In genomic region chr15:68428431-68428940, GRCh38 we compare ENCODE assay signal across 19 cellular contexts. TPM values are rescaled to one million over a fixed set of nuclear protein-coding genes. Genes with fewer than 3 reads are reported as not detected.
DNase-seq lines count a peak whose midpoint lies in the region; ATAC-seq, FAIRE-seq and TF ChIP-seq lines count a peak whose summit lies in the region.
"Had no signal": no experiment of that assay in that cellular context is flagged by ENCODE, and none has a peak within 500 bp of the region (broad histone marks: within the 10 kb centered on the region; RNA-seq: fewer than 3 reads in every experiment).

No MANE protein-coding gene starts in this region.

- H4K20me1 ChIP-seq in GM23248 (ENCODE audit: insufficient read depth): no peaks in the 10 kb centered on the region
- peaks cover 24% of the 10 kb centered on the region for H4K20me1 ChIP-seq in smooth muscle cell (ENCODE audit: low read depth)

- no peak for TF ChIP-seq EP300 in A549 (IDR thresholded peaks at IDR 0.05)

- no peak for TF ChIP-seq RAD21 in A549 (conservative IDR thresholded peaks at IDR 0.05 in 1 of 2, IDR thresholded peaks at IDR 0.05 in 1 of 2)

- in situ Hi-C loops in GM23248 (cut with MboI): no loop called here

- 80% methylated on average over 2 of the region's 2 CpGs for WGBS in A549 (ENCODE audit: missing lambda C conversion rate)
- 96 to 100% methylated on average over 2 of the region's 2 CpGs for WGBS in GM23248 (ENCODE audit: low coverage in 1 of 2, low lambda C conversion rate in 2 of 2, missing lambda C conversion rate in 2 of 2), 2 experiments
- 98% methylated on average over 2 of the region's 2 CpGs for WGBS in smooth muscle cell (ENCODE audit: low lambda C conversion rate)

- CTCF ChIA-PET in A549 (lab: Yijun Ruan, JAX): interaction anchor here (1.0 to 1.3 kb wide), 3 partner anchors 14 to 131 kb away, joined by 3 read pairs; no protein-coding TSS in a partner anchor

- TF ChIP-seq CTCF in A549 (IDR thresholded peaks at IDR 0.05): no peak
- TF ChIP-seq CTCF in smooth muscle cell (IDR thresholded peaks at IDR 0.05; ENCODE audit: borderline replicate concordance, insufficient read depth, poor library complexity, severe bottlenecking): no peak

- H3K79me2 ChIP-seq in GM23248 (ENCODE audit: insufficient read depth) (peaks cover 89% of the 10 kb centered on the region), smooth muscle cell (ENCODE audit: low read depth) (peaks cover 64% of the 10 kb centered on the region)

- H3K9ac ChIP-seq in GM23248 (0 out of 2 replicates have a peak overlapping the region, but pooled peaks have one; percentile 8), smooth muscle cell (ENCODE audit: low read depth) (no peak overlapping the region)

- DNase-seq in A549 (ENCODE audit: low read depth in 1 of 2, low spot score in 1 of 2) (no peak), GM23248 (no peak), islet precursor cell (peak; percentile 6), smooth muscle cell (lab: John Stamatoyannopoulos, UW; ENCODE audit: unreplicated experiment) (no peak), NCI-H1694 treated with DMSO at 0.1 percent for 48 hours (lab: John Stamatoyannopoulos, UW) (no peak), SK-N-DZ (ENCODE audit: low spot score) (no peak)
- DNase-seq in stimulated activated naive CD4-positive, alpha-beta T cell (lab: John Stamatoyannopoulos, UW): no peak
- DNase-seq: COR-L47, DMS153, Kasumi-1, MM.1S, NCI-H1092 treated with DMSO at 0.1 percent for 48 hours, NCI-H510A treated with DMSO at 0.1 percent for 48 hours, NCI-H82, Right ventricle myocardium superior had no signal

- no peak for FAIRE-seq in A549 (lab: Jason Lieb, UNC)

- H3K9me3 ChIP-seq in A549: no peaks in the 10 kb centered on the region
- no peaks in the 10 kb centered on the region for H3K9me3 ChIP-seq in GM23248 (ENCODE audit: low read depth)
- no peaks in the 10 kb centered on the region for H3K9me3 ChIP-seq in smooth muscle cell (replicated peaks; ENCODE audit: low read depth)
- H3K9me3 ChIP-seq: HAP-1 had no signal

- H3F3A ChIP-seq in GM23248 (ENCODE audit: insufficient read depth) (peaks cover 30% of the 10 kb centered on the region), smooth muscle cell (ENCODE audit: low read depth) (peaks cover 29% of the 10 kb centered on the region)

- H3K9me2 ChIP-seq in GM23248 (ENCODE audit: insufficient read depth): no peaks in the 10 kb centered on the region

- no peaks in the 10 kb centered on the region for H3K27me3 ChIP-seq in GM23248 (replicated peaks; ENCODE audit: insufficient read depth)
- peaks cover 5% of the 10 kb centered on the region for H3K27me3 ChIP-seq in smooth muscle cell (ENCODE audit: low read depth)

- ATAC-seq in A549: no peak
- no peak for ATAC-seq in GM21825 (IDR thresholded peaks at IDR 0.05; ENCODE audit: unreplicated experiment)

- H3K4me1 ChIP-seq in A549 (peaks cover 25% of the 10 kb centered on the region), GM23248 (ENCODE audit: insufficient read depth) (peaks cover 64% of the 10 kb centered on the region), smooth muscle cell (ENCODE audit: low read depth) (peaks cover 16% of the 10 kb centered on the region)
- H3K4me1 ChIP-seq: HAP-1 had no signal

- H3K27ac ChIP-seq in A549: peak overlapping the region; percentile 21 to 41; a peak in 3 of 6 replicates
- peak overlapping the region; percentile 44; the same call in 1 of the 2 replicates for H3K27ac ChIP-seq in GM23248
- H3K27ac ChIP-seq in smooth muscle cell (ENCODE audit: low read depth): peak overlapping the region; percentile 98
- H3K27ac ChIP-seq: C4-2B had no signal

- H3K4me2 ChIP-seq in A549: peak overlapping the region; percentile 36; the same call in 2 of the 3 replicates
- peak overlapping the region; percentile 85 for H3K4me2 ChIP-seq in GM23248 (ENCODE audit: unreplicated experiment)
- peak overlapping the region; percentile 95 for H3K4me2 ChIP-seq in smooth muscle cell

- POLR2A ChIA-PET in A549 (lab: Yijun Ruan, JAX): no interaction called here

- TF ChIP-seq POLR2A in A549 (IDR thresholded peaks at IDR 0.05; ENCODE audit: low read length): no peak

- H3K36me3 ChIP-seq in GM23248 (ENCODE audit: low read depth) (no peaks in the 10 kb centered on the region), smooth muscle cell (ENCODE audit: low read depth) (no peaks in the 10 kb centered on the region)
- H3K36me3 ChIP-seq: HAP-1 had no signal

- H3K4me3 ChIP-seq in A549 (no peak overlapping the region), GM23248 (peak overlapping the region; percentile 94), smooth muscle cell (no peak overlapping the region)
- H3K4me3 ChIP-seq: HAP-1 had no signal

- H2AFZ ChIP-seq in GM23248: no peak overlapping the region
- no peak overlapping the region for H2AFZ ChIP-seq in smooth muscle cell (ENCODE audit: low read depth)

TF ChIP-seq in A549, 52 proteins besides CTCF, POLR2A, EP300 and RAD21:
- TF ChIP-seq CBX2 (IDR thresholded peaks at IDR 0.05; ENCODE audit: borderline replicate concordance, low read depth): no peak
- TF ChIP-seq CHD2 (IDR thresholded peaks at IDR 0.05; ENCODE audit: low read length, partially characterized antibody): no peak
- TF ChIP-seq PHF8 (IDR thresholded peaks at IDR 0.05; ENCODE audit: borderline replicate concordance, low read depth): no peak
- no peak for TF ChIP-seq HOXB13 (CRISPR knock-in tag; IDR thresholded peaks at IDR 0.05; ENCODE audit: low read depth)
- TF ChIP-seq ZFP36 (IDR thresholded peaks at IDR 0.05; ENCODE audit: borderline replicate concordance, partially characterized antibody): no peak
- TF ChIP-seq GATA3 (IDR thresholded peaks at IDR 0.05; ENCODE audit: borderline replicate concordance): no peak
- no peak for TF ChIP-seq KDM1A (IDR thresholded peaks at IDR 0.05; ENCODE audit: low read depth)
- TF ChIP-seq RCOR1 (IDR thresholded peaks at IDR 0.05; ENCODE audit: low read depth, low read length): no peak
- no peak for TF ChIP-seq SREBF2 (IDR thresholded peaks at IDR 0.05)
- TF ChIP-seq REST (IDR thresholded peaks at IDR 0.05): no peak
- no peak for TF ChIP-seq NFE2L2 (conservative IDR thresholded peaks at IDR 0.05; ENCODE audit: low read length)
- no peak for TF ChIP-seq E2F6 (IDR thresholded peaks at IDR 0.05; ENCODE audit: borderline replicate concordance, low read depth)
- TF ChIP-seq MAFK (IDR thresholded peaks at IDR 0.05; ENCODE audit: partially characterized antibody): no peak

RNA-seq across cellular contexts. Expression of gene ITGA11, which starts 3.5 kb away (rescaled TPM):
- 8.3 and 13.2 TPM in 2 replicates for polyA plus RNA-seq in A549 (2011; rRNA removed)
- polyA plus RNA-seq in A549 (2012; cell fraction: cytosol; rRNA removed): 3.6 and 5.5 TPM in 2 replicates
- polyA plus RNA-seq in A549 (2012; cell fraction: nucleus; rRNA removed): 14.2 and 15.0 TPM in 2 replicates
- 10.1 to 22.0 TPM (median 17.2 TPM) in 3 replicates for polyA plus RNA-seq in A549 (2017; fragmentation: RNase III; extraction: RNeasy Plus Mini Kit Qiagen cat#74134 plus additional on column Dnase treatment)
- polyA minus RNA-seq in A549 (2011; rRNA and poly(A)+ RNA removed): 19.0 and 22.2 TPM in 2 replicates
- 352 and 408 TPM in 2 replicates for total RNA-seq in GM23248 (2014; rRNA removed; shearing (Covaris generic))
- 312 TPM in 2 replicates for polyA plus RNA-seq in GM23248 (2016; fragmentation: Nextera tagmentation; extraction: Ambion mirVana)
- total RNA-seq in smooth muscle cell: 85.9 and 87.8 TPM in 2 replicates
- 89.4 and 133 TPM in 2 replicates for polyA plus RNA-seq in smooth muscle cell
- polyA plus RNA-seq in SK-N-DZ (2014; cell fraction: cytosol; rRNA removed): 0.48 and 0.77 TPM in 2 replicates
- polyA plus RNA-seq in SK-N-DZ (2014; cell fraction: nucleus; rRNA removed): 0.21 and 0.76 TPM in 2 replicates
- polyA plus RNA-seq: IgD-negative memory B cell had no signal

Comparison
In these comparisons a context has a peak if more than half of its experiments do, and no peak if none do; other contexts are left out.
1. H3K27ac ChIP-seq: peak in every context shown above with its lines; median percentile 98 in smooth muscle cell; 44 in GM23248; 31 in A549.
2. H3K4me2 ChIP-seq: peak in every context shown above with its lines; median percentile 95 in smooth muscle cell; 85 in GM23248; 36 in A549.